10 cellular contexts compared by ENCODE assay signal in genomic region chr13:99258946-99259345, GRCh38. TPM values are rescaled to one million over a fixed set of nuclear protein-coding genes. Genes with fewer than 3 reads are reported as not detected.
DNase-seq lines count a peak whose midpoint lies in the region; ATAC-seq and TF ChIP-seq lines count a peak whose summit lies in the region.
"Had no signal": no experiment of that assay in that cellular context is flagged by ENCODE, and none has a peak within 500 bp of the region (broad histone marks: within the 10 kb centered on the region; RNA-seq: fewer than 3 reads in every experiment).

No MANE protein-coding gene starts in this region.

- no peaks in the 10 kb centered on the region for H3K27me3 Mint-ChIP-seq in naive thymus-derived CD8-positive, alpha-beta T cell

- H3K4me1 Mint-ChIP-seq in naive thymus-derived CD8-positive, alpha-beta T cell = peaks cover 33 to 87% (median 74%) of the 10 kb centered on the region in 4 donors

- DNase-seq in NAMALWA (ENCODE audit: low spot score) (peak; percentile 95), HEK293T (ENCODE audit: extremely low spot score) (no peak), NCI-H1436 treated with DMSO at 0.1 percent for 48 hours (lab: John Stamatoyannopoulos, UW) (no peak), NCI-H510A (lab: John Stamatoyannopoulos, UW) (no peak)
- DNase-seq in naive thymus-derived CD8-positive, alpha-beta T cell = peak in 5 of 10 donors; percentile 15 to 64 (median 53)
- DNase-seq: NCI-H446 had no signal

- peak overlapping the region; percentile 90 to 99 (median 98) for H3K27ac Mint-ChIP-seq in naive thymus-derived CD8-positive, alpha-beta T cell

- peak overlapping the region; percentile 87 to 98 (median 94) for H3K4me3 Mint-ChIP-seq in naive thymus-derived CD8-positive, alpha-beta T cell

- CTCF ChIA-PET in HEK293T (lab: Yijun Ruan, JAX) = no interaction called here

- no peaks in the 10 kb centered on the region for H3K9me3 Mint-ChIP-seq in naive thymus-derived CD8-positive, alpha-beta T cell

- H3K36me3 Mint-ChIP-seq in naive thymus-derived CD8-positive, alpha-beta T cell = peaks cover 23 to 41% (median 26%) of the 10 kb centered on the region in 3 donors

- POLR2A ChIA-PET in naive thymus-derived CD8-positive, alpha-beta T cell (lab: Charles Lee) = interaction anchor here (0.6 to 7.9 kb wide), 16 partner anchors 19 to 188 kb away, joined by 3 to 231 read pairs (median 4); partner anchors contain the start of gene UBAC2
- POLR2A ChIA-PET in HEK293T (lab: Yijun Ruan, JAX) = no interaction called here

- ATAC-seq in GM19023 (IDR thresholded peaks at IDR 0.05; ENCODE audit: unreplicated experiment) (peak; percentile 67), HG02623 (IDR thresholded peaks at IDR 0.05; ENCODE audit: unreplicated experiment) (peak; percentile 70)
- ATAC-seq in naive thymus-derived CD8-positive, alpha-beta T cell = peak; percentile 57 to 59

TF ChIP-seq in HEK293T, 16 proteins besides CTCF, POLR2A, EP300 and RAD21:
- TF ChIP-seq ZNF384 (IDR thresholded peaks at IDR 0.05) (no peak), TARDBP (IDR thresholded peaks at IDR 0.05) (no peak), SUZ12 (IDR thresholded peaks at IDR 0.05) (no peak), L3MBTL2 (conservative IDR thresholded peaks at IDR 0.05) (no peak), FOXM1 (IDR thresholded peaks at IDR 0.05; ENCODE audit: borderline replicate concordance) (no peak), LEF1 (IDR thresholded peaks at IDR 0.05; ENCODE audit: borderline replicate concordance) (no peak), SP1 (IDR thresholded peaks at IDR 0.05) (no peak), ELF4 (IDR thresholded peaks at IDR 0.05) (no peak), HDGF (IDR thresholded peaks at IDR 0.05; ENCODE audit: borderline replicate concordance) (no peak), FOXK2 (IDR thresholded peaks at IDR 0.05) (no peak), FOXA1 (IDR thresholded peaks at IDR 0.05) (no peak), CTBP1 (IDR thresholded peaks at IDR 0.05; ENCODE audit: borderline replicate concordance) (no peak), ARNT (IDR thresholded peaks at IDR 0.05) (no peak), BHLHE40 (IDR thresholded peaks at IDR 0.05; ENCODE audit: borderline replicate concordance) (no peak)

RNA-seq across cellular contexts. Expression of gene GPR18, which starts 0.8 kb away (rescaled TPM):
- 10 to 100 TPM; 31.1 to 31.3 TPM for total RNA-seq in naive thymus-derived CD8-positive, alpha-beta T cell
- polyA plus RNA-seq in naive thymus-derived CD8-positive, alpha-beta T cell = 10 to 100 TPM; 22.2 to 37.0 (median 26.1) TPM
- total RNA-seq: hepatocyte had no signal
- polyA plus RNA-seq: hepatocyte, urinary bladder had no signal

RNA-seq across cellular contexts. Expression of gene GPR183, which starts 48.3 kb away (rescaled TPM):
- 10 to 100 TPM in 1 of 2 experiments, 1 to 10 TPM in 1; 8.4 to 10.4 TPM for total RNA-seq in naive thymus-derived CD8-positive, alpha-beta T cell
- 10 to 100 TPM in 2 of 3 donors, 1 to 10 TPM in 1; 9.2 to 35.5 (median 13.1) TPM for polyA plus RNA-seq in naive thymus-derived CD8-positive, alpha-beta T cell

RNA-seq across cellular contexts. Expression of gene UBAC2, which starts 58.3 kb away (rescaled TPM):
- 100 to 1,000 TPM; 105 to 108 TPM for total RNA-seq in naive thymus-derived CD8-positive, alpha-beta T cell
- 100 to 1,000 TPM; 160 to 178 (median 173) TPM for polyA plus RNA-seq in naive thymus-derived CD8-positive, alpha-beta T cell
